ENCODE assay signal across 8 cellular contexts in genomic region chr4:121869841-121870822, GRCh38. TPM values are rescaled to one million over a fixed set of nuclear protein-coding genes. Genes with fewer than 3 reads are reported as not detected.
DNase-seq lines count a peak whose midpoint lies in the region; ATAC-seq and TF ChIP-seq lines count a peak whose summit lies in the region.

A gene with protein sequence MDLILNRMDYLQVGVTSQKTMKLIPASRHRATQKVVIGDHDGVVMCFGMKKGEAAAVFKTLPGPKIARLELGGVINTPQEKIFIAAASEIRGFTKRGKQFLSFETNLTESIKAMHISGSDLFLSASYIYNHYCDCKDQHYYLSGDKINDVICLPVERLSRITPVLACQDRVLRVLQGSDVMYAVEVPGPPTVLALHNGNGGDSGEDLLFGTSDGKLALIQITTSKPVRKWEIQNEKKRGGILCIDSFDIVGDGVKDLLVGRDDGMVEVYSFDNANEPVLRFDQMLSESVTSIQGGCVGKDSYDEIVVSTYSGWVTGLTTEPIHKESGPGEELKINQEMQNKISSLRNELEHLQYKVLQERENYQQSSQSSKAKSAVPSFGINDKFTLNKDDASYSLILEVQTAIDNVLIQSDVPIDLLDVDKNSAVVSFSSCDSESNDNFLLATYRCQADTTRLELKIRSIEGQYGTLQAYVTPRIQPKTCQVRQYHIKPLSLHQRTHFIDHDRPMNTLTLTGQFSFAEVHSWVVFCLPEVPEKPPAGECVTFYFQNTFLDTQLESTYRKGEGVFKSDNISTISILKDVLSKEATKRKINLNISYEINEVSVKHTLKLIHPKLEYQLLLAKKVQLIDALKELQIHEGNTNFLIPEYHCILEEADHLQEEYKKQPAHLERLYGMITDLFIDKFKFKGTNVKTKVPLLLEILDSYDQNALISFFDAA (minus strand): TSS chr4:121870474. CDS start chr4:121870313, 161 bp downstream.

- peak; percentile 90 for DNase-seq in AG10803 (ENCODE audit: low read depth)
- DNase-seq in NCI-H510A (lab: John Stamatoyannopoulos, UW): peak; percentile 89
- peak; percentile 92 for DNase-seq in activated CD4-positive, alpha-beta T cell treated with anti-CD3 and anti-CD28 coated beads for 1 hour
- peak; percentile 98 for DNase-seq in cerebellum (ENCODE audit: low spot score)
- DNase-seq in islet precursor cell: peak; percentile 99
- peak; percentile 94 to 98 (median 97) for DNase-seq in stimulated activated CD4-positive, alpha-beta T cell treated with anti-CD3 and anti-CD28 coated beads, Interleukin-12 subunit alpha, Interleukin-12 subunit beta, amount 100 ng/mL, for 48 hours (ENCODE audit: low read depth in 2 of 3, low spot score in 1 of 3)

- TF ChIP-seq CTCF in AG10803 (conservative IDR thresholded peaks at IDR 0.05; ENCODE audit: low read length): no peak

- H3K4me3 ChIP-seq in AG10803 (ENCODE audit: low read length): peak within 1 kb of the TSS; percentile 92

- ATAC-seq in GM19043 (IDR thresholded peaks at IDR 0.05; ENCODE audit: low read depth, unreplicated experiment): peak; percentile 99
- ATAC-seq in HG03378 (IDR thresholded peaks at IDR 0.05; ENCODE audit: unreplicated experiment): peak; percentile 98

RNA-seq across cellular contexts. Expression of the gene that starts here (rescaled TPM):
- 44.0 TPM for total RNA-seq in cerebellum

Comparison
In these comparisons a context has a peak if more than half of its experiments do, and no peak if none do; other contexts are left out.
1. Peak in every context shown above with its lines: DNase-seq, ATAC-seq and H3K4me3 ChIP-seq.